Comparison of ENCODE assay signal across 1 cellular context in the genomic region with DNA sequence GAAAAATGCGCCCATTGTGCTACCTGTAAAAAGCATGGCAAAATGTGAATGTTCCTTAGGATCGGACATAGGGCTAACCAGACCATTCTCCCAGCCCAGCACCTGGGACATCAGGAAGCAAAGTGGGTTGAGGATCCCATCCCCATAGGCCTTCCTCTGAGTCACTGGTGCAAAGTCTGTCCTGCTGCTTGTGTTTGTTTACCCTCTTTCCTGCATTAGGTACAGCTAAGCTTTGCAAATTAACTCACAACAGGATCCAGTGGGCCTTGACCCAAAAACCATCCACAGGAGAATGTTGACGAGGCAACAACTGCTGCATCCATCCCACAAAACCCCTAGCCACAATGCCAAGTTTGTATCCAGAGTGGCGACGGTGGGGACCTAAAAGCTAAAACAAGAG.
TF ChIP-seq lines count a peak whose summit lies in the region.

No MANE protein-coding gene starts in this region.

TF ChIP-seq in HepG2, 621 proteins besides CTCF, POLR2A, EP300 and RAD21 (continued from another document and continues in another):
- TF ChIP-seq, protein P1, sequence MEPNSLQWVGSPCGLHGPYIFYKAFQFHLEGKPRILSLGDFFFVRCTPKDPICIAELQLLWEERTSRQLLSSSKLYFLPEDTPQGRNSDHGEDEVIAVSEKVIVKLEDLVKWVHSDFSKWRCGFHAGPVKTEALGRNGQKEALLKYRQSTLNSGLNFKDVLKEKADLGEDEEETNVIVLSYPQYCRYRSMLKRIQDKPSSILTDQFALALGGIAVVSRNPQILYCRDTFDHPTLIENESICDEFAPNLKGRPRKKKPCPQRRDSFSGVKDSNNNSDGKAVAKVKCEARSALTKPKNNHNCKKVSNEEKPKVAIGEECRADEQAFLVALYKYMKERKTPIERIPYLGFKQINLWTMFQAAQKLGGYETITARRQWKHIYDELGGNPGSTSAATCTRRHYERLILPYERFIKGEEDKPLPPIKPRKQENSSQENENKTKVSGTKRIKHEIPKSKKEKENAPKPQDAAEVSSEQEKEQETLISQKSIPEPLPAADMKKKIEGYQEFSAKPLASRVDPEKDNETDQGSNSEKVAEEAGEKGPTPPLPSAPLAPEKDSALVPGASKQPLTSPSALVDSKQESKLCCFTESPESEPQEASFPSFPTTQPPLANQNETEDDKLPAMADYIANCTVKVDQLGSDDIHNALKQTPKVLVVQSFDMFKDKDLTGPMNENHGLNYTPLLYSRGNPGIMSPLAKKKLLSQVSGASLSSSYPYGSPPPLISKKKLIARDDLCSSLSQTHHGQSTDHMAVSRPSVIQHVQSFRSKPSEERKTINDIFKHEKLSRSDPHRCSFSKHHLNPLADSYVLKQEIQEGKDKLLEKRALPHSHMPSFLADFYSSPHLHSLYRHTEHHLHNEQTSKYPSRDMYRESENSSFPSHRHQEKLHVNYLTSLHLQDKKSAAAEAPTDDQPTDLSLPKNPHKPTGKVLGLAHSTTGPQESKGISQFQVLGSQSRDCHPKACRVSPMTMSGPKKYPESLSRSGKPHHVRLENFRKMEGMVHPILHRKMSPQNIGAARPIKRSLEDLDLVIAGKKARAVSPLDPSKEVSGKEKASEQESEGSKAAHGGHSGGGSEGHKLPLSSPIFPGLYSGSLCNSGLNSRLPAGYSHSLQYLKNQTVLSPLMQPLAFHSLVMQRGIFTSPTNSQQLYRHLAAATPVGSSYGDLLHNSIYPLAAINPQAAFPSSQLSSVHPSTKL (CRISPR knock-in tag; IDR thresholded peaks at IDR 0.05): peak; percentile 69
- TF ChIP-seq TEAD2 (CRISPR knock-in tag; IDR thresholded peaks at IDR 0.05) (no peak), RARA (CRISPR knock-in tag; IDR thresholded peaks at IDR 0.05) (peak; percentile 49), ZNF839 (CRISPR knock-in tag; IDR thresholded peaks at IDR 0.05; ENCODE audit: borderline replicate concordance) (no peak), NR2F1 (CRISPR knock-in tag; IDR thresholded peaks at IDR 0.05) (no peak), GABPA (IDR thresholded peaks at IDR 0.05; ENCODE audit: low read depth, low read length) (no peak), GABPA (CRISPR knock-in tag; IDR thresholded peaks at IDR 0.05; ENCODE audit: low read depth) (peak; percentile 37; the same call in 1 of the 2 replicates), KLF12 (CRISPR knock-in tag; IDR thresholded peaks at IDR 0.05; ENCODE audit: borderline replicate concordance) (no peak), ARNTL (CRISPR knock-in tag; IDR thresholded peaks at IDR 0.05) (no peak), ZFP36L2 (CRISPR knock-in tag; IDR thresholded peaks at IDR 0.05) (no peak), U2AF1 (optimal IDR thresholded peaks at IDR 0.05; ENCODE audit: low read depth, low read length) (no peak), SRY (CRISPR knock-in tag; IDR thresholded peaks at IDR 0.05) (no peak), NRL (CRISPR knock-in tag; IDR thresholded peaks at IDR 0.05; ENCODE audit: borderline replicate concordance) (no peak), MIXL1 (CRISPR knock-in tag; IDR thresholded peaks at IDR 0.05) (0 out of 2 replicates have a peak, but pooled peaks have one; percentile 31), GZF1 (CRISPR knock-in tag; IDR thresholded peaks at IDR 0.05) (no peak), ZNF235 (CRISPR knock-in tag; IDR thresholded peaks at IDR 0.05; ENCODE audit: borderline replicate concordance) (no peak), FOXP1 (IDR thresholded peaks at IDR 0.05) (no peak), FOXP1 (CRISPR knock-in tag; IDR thresholded peaks at IDR 0.05) (peak; percentile 86), FOXK1 (CRISPR knock-in tag; IDR thresholded peaks at IDR 0.05; ENCODE audit: borderline replicate concordance, low read depth) (peak; percentile 21; the same call in 1 of the 2 replicates), ZNF652 (CRISPR knock-in tag; IDR thresholded peaks at IDR 0.05; ENCODE audit: borderline replicate concordance, low read depth) (no peak), MAF1 (CRISPR knock-in tag; IDR thresholded peaks at IDR 0.05; ENCODE audit: borderline replicate concordance) (no peak), RAD51 (IDR thresholded peaks at IDR 0.05; ENCODE audit: borderline replicate concordance) (no peak), TCF12 (IDR thresholded peaks at IDR 0.05) (no peak), TCF12 (CRISPR knock-in tag; IDR thresholded peaks at IDR 0.05) (no peak)
- TF ChIP-seq, protein P2, sequence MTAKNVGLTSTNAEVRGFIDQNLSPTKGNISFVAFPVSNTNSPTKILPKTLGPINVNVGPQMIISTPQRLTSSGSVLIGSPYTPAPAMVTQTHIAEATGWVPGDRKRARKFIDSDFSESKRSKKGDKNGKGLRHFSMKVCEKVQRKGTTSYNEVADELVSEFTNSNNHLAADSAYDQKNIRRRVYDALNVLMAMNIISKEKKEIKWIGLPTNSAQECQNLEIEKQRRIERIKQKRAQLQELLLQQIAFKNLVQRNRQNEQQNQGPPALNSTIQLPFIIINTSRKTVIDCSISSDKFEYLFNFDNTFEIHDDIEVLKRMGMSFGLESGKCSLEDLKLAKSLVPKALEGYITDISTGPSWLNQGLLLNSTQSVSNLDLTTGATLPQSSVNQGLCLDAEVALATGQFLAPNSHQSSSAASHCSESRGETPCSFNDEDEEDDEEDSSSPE (CRISPR knock-in tag; IDR thresholded peaks at IDR 0.05): no peak
- TF ChIP-seq, protein P3, sequence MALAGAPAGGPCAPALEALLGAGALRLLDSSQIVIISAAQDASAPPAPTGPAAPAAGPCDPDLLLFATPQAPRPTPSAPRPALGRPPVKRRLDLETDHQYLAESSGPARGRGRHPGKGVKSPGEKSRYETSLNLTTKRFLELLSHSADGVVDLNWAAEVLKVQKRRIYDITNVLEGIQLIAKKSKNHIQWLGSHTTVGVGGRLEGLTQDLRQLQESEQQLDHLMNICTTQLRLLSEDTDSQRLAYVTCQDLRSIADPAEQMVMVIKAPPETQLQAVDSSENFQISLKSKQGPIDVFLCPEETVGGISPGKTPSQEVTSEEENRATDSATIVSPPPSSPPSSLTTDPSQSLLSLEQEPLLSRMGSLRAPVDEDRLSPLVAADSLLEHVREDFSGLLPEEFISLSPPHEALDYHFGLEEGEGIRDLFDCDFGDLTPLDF (CRISPR knock-in tag; IDR thresholded peaks at IDR 0.05): no peak
- TF ChIP-seq, protein P4, sequence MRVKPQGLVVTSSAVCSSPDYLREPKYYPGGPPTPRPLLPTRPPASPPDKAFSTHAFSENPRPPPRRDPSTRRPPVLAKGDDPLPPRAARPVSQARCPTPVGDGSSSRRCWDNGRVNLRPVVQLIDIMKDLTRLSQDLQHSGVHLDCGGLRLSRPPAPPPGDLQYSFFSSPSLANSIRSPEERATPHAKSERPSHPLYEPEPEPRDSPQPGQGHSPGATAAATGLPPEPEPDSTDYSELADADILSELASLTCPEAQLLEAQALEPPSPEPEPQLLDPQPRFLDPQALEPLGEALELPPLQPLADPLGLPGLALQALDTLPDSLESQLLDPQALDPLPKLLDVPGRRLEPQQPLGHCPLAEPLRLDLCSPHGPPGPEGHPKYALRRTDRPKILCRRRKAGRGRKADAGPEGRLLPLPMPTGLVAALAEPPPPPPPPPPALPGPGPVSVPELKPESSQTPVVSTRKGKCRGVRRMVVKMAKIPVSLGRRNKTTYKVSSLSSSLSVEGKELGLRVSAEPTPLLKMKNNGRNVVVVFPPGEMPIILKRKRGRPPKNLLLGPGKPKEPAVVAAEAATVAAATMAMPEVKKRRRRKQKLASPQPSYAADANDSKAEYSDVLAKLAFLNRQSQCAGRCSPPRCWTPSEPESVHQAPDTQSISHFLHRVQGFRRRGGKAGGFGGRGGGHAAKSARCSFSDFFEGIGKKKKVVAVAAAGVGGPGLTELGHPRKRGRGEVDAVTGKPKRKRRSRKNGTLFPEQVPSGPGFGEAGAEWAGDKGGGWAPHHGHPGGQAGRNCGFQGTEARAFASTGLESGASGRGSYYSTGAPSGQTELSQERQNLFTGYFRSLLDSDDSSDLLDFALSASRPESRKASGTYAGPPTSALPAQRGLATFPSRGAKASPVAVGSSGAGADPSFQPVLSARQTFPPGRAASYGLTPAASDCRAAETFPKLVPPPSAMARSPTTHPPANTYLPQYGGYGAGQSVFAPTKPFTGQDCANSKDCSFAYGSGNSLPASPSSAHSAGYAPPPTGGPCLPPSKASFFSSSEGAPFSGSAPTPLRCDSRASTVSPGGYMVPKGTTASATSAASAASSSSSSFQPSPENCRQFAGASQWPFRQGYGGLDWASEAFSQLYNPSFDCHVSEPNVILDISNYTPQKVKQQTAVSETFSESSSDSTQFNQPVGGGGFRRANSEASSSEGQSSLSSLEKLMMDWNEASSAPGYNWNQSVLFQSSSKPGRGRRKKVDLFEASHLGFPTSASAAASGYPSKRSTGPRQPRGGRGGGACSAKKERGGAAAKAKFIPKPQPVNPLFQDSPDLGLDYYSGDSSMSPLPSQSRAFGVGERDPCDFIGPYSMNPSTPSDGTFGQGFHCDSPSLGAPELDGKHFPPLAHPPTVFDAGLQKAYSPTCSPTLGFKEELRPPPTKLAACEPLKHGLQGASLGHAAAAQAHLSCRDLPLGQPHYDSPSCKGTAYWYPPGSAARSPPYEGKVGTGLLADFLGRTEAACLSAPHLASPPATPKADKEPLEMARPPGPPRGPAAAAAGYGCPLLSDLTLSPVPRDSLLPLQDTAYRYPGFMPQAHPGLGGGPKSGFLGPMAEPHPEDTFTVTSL (CRISPR knock-in tag; IDR thresholded peaks at IDR 0.05; ENCODE audit: borderline replicate concordance): peak; percentile 71; the same call in 1 of the 2 replicates
- TF ChIP-seq, protein P5, sequence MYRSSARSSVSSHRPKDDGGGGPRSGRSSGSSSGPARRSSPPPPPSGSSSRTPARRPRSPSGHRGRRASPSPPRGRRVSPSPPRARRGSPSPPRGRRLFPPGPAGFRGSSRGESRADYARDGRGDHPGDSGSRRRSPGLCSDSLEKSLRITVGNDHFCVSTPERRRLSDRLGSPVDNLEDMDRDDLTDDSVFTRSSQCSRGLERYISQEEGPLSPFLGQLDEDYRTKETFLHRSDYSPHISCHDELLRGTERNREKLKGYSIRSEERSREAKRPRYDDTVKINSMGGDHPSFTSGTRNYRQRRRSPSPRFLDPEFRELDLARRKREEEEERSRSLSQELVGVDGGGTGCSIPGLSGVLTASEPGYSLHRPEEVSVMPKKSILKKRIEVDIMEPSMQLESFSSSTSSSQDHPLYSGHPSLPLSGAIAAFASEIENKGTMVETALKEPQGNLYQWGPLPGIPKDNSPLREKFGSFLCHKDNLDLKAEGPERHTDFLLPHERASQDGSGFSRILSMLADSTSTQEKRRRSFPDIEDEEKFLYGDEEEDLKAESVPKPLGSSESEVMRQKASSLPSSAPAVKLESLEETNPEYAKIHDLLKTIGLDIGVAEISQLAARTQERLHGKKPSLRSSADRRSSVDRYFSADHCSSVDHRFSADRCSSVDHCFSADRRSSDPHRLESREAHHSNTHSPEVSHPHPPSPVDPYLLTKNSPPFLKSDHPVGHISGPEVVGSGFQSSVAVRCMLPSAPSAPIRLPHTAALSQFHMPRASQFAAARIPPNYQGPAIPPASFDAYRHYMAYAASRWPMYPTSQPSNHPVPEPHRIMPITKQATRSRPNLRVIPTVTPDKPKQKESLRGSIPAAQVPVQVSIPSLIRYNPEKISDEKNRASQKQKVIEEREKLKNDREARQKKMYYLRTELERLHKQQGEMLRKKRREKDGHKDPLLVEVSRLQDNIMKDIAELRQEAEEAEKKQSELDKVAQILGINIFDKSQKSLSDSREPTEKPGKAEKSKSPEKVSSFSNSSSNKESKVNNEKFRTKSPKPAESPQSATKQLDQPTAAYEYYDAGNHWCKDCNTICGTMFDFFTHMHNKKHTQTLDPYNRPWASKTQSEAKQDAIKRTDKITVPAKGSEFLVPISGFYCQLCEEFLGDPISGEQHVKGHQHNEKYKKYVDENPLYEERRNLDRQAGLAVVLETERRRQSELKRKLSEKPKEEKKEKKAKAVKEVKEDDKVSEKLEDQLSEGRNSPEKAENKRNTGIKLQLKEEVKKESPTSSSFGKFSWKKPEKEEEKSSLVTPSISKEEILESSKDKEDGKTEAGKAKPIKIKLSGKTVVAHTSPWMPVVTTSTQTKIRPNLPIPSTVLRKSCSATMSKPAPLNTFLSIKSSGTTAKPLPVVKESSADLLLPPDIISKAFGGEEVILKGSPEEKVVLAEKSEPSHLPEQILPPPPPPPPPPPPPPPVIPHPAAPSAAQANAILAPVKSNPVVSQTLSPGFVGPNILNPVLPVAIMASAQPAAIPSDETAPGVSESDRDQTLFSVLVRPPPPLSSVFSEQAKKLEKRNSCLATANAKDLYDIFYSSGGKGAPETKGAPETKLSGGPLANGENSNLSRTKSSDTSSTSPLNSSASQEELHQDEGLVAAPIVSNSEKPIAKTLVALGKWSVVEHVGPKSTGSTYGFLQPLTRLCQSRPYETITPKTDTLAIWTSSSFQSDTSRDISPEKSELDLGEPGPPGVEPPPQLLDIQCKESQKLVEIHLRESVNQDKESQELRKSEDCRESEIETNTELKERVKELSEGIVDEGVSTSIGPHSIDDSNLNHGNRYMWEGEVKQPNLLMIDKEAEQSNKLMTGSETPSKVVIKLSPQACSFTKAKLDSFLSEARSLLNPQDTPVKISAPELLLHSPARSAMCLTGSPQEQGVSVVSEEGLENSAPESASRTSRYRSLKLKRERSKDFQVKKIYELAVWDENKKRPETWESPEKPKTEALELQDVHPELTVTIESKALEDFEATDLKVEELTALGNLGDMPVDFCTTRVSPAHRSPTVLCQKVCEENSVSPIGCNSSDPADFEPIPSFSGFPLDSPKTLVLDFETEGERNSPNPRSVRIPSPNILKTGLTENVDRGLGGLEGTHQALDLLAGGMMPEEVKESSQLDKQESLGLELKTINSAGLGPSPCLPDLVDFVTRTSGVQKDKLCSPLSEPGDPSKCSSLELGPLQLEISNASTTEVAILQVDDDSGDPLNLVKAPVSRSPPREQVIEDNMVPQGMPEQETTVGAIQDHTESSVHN (CRISPR knock-in tag; IDR thresholded peaks at IDR 0.05): 0 out of 2 replicates have a peak, but pooled peaks have one; percentile 66
- TF ChIP-seq, protein P6, sequence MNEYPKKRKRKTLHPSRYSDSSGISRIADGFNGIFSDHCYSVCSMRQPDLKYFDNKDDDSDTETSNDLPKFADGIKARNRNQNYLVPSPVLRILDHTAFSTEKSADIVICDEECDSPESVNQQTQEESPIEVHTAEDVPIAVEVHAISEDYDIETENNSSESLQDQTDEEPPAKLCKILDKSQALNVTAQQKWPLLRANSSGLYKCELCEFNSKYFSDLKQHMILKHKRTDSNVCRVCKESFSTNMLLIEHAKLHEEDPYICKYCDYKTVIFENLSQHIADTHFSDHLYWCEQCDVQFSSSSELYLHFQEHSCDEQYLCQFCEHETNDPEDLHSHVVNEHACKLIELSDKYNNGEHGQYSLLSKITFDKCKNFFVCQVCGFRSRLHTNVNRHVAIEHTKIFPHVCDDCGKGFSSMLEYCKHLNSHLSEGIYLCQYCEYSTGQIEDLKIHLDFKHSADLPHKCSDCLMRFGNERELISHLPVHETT (CRISPR knock-in tag; conservative IDR thresholded peaks at IDR 0.05): no peak
- TF ChIP-seq, protein P7, sequence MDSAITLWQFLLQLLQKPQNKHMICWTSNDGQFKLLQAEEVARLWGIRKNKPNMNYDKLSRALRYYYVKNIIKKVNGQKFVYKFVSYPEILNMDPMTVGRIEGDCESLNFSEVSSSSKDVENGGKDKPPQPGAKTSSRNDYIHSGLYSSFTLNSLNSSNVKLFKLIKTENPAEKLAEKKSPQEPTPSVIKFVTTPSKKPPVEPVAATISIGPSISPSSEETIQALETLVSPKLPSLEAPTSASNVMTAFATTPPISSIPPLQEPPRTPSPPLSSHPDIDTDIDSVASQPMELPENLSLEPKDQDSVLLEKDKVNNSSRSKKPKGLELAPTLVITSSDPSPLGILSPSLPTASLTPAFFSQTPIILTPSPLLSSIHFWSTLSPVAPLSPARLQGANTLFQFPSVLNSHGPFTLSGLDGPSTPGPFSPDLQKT (CRISPR knock-in tag; IDR thresholded peaks at IDR 0.05; ENCODE audit: borderline replicate concordance): no peak
- TF ChIP-seq, protein P8, sequence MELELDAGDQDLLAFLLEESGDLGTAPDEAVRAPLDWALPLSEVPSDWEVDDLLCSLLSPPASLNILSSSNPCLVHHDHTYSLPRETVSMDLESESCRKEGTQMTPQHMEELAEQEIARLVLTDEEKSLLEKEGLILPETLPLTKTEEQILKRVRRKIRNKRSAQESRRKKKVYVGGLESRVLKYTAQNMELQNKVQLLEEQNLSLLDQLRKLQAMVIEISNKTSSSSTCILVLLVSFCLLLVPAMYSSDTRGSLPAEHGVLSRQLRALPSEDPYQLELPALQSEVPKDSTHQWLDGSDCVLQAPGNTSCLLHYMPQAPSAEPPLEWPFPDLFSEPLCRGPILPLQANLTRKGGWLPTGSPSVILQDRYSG (CRISPR knock-in tag; IDR thresholded peaks at IDR 0.05): no peak
